ENCODE assay signal across 1 cellular context in the genomic region with DNA sequence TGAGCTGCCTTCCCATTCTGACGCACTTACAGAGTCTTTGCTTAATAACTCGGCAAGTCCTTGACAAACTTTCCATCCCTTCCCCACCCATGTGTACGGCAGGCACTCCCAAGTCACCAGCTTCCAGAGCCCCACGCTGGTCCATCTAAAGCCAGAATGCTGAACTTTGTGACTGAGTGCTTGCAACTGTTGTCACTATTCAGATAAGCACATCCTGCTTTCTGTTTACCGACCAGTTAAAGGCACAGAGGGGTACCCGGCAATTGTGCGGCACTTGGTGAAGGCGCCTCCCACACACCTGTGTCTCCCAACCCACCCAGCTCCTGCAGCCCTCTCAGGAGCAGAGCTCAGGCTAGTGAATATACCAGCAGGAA.
TF ChIP-seq lines count a peak whose summit lies in the region.

No MANE protein-coding gene starts in this region.

TF ChIP-seq in H1, 55 proteins besides CTCF, POLR2A, EP300 and RAD21:
- TF ChIP-seq NANOG (IDR thresholded peaks at IDR 0.05; ENCODE audit: insufficient read depth, low read depth, low read length, poor library complexity, severe bottlenecking) (peak; percentile 72), TCF12 (IDR thresholded peaks at IDR 0.05; ENCODE audit: low read depth, low read length) (peak; percentile 68; the same call in 1 of the 2 replicates), GTF2F1 (IDR thresholded peaks at IDR 0.05; ENCODE audit: borderline replicate concordance, low read depth, low read length) (no peak), SP1 (IDR thresholded peaks at IDR 0.05; ENCODE audit: low read depth, low read length) (0 out of 2 replicates have a peak, but pooled peaks have one; percentile 11)
